In the genomic region with DNA sequence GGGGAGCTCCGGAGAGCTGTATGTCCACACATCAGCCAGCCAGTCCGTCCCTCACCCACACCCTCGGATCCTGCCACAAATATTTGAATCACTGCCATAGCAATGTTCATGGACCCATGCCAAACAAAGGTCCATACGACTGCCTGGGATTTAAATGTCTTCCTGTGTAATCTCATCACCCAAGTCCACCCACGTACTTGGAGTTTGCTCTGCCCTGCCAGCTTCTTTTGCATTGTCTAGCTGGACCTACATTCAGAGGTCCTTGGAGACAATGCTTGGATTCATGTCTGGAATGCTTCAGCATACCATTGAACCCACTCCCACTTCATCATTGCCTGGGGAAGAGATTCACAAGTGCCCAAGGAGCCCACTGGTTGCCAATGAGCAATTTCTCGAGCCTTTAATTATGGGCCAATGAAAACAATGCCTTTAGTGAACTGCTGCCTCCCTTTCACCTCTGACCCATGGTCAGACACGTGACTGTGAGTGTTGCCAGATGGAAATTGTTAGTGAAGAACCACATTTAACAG, we compare ENCODE assay signal across 2 cellular contexts.
TF ChIP-seq lines count a peak whose summit lies in the region.

No MANE protein-coding gene starts in this region.

TF ChIP-seq in A549, 52 proteins besides CTCF, POLR2A, EP300 and RAD21 (continued from another document):
- TF ChIP-seq KDM5A (IDR thresholded peaks at IDR 0.05) (no peak), PHF8 (IDR thresholded peaks at IDR 0.05; ENCODE audit: borderline replicate concordance, low read depth) (no peak), HOXB13 (CRISPR knock-in tag; IDR thresholded peaks at IDR 0.05; ENCODE audit: low read depth) (no peak), ESRRA (IDR thresholded peaks at IDR 0.05; ENCODE audit: borderline replicate concordance, low read length) (no peak), SMC3 (IDR thresholded peaks at IDR 0.05) (no peak; the same call in 2 of the 3 replicates), FOSL2 (IDR thresholded peaks at IDR 0.05) (0 out of 2 replicates have a peak, but pooled peaks have one; percentile 23), FOSL2 (CRISPR knock-in tag; IDR thresholded peaks at IDR 0.05) (peak; percentile 60)
- TF ChIP-seq, protein P1, sequence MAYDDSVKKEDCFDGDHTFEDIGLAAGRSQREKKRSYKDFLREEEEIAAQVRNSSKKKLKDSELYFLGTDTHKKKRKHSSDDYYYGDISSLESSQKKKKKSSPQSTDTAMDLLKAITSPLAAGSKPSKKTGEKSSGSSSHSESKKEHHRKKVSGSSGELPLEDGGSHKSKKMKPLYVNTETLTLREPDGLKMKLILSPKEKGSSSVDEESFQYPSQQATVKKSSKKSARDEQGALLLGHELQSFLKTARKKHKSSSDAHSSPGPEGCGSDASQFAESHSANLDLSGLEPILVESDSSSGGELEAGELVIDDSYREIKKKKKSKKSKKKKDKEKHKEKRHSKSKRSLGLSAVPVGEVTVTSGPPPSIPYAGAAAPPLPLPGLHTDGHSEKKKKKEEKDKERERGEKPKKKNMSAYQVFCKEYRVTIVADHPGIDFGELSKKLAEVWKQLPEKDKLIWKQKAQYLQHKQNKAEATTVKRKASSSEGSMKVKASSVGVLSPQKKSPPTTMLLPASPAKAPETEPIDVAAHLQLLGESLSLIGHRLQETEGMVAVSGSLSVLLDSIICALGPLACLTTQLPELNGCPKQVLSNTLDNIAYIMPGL (CRISPR knock-in tag; IDR thresholded peaks at IDR 0.05; ENCODE audit: borderline replicate concordance) = no peak

TF ChIP-seq in Ishikawa, 13 proteins besides CTCF, POLR2A, EP300 and RAD21 (continued from another document):
- TF ChIP-seq REST (IDR thresholded peaks at IDR 0.05; ENCODE audit: low read depth) (no peak), TAF1 (IDR thresholded peaks at IDR 0.05; ENCODE audit: low read depth) (no peak), YY1 (IDR thresholded peaks at IDR 0.05; ENCODE audit: low read depth) (no peak), TCF12 (IDR thresholded peaks at IDR 0.05; ENCODE audit: low read depth) (no peak), CREB1 (IDR thresholded peaks at IDR 0.05; ENCODE audit: low read depth) (no peak)
